In the genomic region with DNA sequence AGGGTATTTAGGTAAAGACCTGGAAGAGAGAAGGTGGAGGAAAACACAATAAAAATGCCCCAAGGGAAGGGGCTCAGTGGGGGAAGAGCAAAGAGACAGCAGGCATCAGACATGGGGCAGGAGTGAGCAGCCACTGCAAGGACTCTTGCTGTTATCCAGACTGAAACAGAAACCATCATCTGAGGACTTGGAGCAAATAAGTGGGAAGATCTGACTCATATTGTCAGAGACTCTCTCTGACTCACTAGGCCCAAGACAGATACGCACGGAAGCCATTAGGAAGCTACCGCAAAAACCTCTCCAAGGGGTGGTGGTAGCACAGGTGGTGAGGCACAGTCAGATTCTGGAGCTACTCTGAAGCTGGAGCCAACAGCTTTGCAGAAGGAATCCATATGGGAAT, we compare ENCODE assay signal across 1 cellular context.
TF ChIP-seq lines count a peak whose summit lies in the region.

No MANE protein-coding gene starts in this region.

TF ChIP-seq in K562, 482 proteins besides CTCF, POLR2A, EP300 and RAD21 (continued from another document):
- TF ChIP-seq, protein P1, sequence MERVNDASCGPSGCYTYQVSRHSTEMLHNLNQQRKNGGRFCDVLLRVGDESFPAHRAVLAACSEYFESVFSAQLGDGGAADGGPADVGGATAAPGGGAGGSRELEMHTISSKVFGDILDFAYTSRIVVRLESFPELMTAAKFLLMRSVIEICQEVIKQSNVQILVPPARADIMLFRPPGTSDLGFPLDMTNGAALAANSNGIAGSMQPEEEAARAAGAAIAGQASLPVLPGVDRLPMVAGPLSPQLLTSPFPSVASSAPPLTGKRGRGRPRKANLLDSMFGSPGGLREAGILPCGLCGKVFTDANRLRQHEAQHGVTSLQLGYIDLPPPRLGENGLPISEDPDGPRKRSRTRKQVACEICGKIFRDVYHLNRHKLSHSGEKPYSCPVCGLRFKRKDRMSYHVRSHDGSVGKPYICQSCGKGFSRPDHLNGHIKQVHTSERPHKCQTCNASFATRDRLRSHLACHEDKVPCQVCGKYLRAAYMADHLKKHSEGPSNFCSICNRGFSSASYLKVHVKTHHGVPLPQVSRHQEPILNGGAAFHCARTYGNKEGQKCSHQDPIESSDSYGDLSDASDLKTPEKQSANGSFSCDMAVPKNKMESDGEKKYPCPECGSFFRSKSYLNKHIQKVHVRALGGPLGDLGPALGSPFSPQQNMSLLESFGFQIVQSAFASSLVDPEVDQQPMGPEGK (CRISPR knock-in tag; IDR thresholded peaks at IDR 0.05; ENCODE audit: borderline replicate concordance), result no peak
- TF ChIP-seq ZNF507 (tag; conservative IDR thresholded peaks at IDR 0.05) (no peak), JUND (IDR thresholded peaks at IDR 0.05; ENCODE audit: borderline replicate concordance, low read depth, low read length) (no peak), JUND (tag; IDR thresholded peaks at IDR 0.05; ENCODE audit: borderline replicate concordance, low read depth, low read length) (peak; percentile 35; the same call in 1 of the 3 replicates), CBFB (CRISPR knock-in tag; IDR thresholded peaks at IDR 0.05) (no peak), ZFPM2 (CRISPR knock-in tag; IDR thresholded peaks at IDR 0.05) (no peak), FOSL1 (tag; conservative IDR thresholded peaks at IDR 0.05) (peak; percentile 98)
- TF ChIP-seq, protein P2, sequence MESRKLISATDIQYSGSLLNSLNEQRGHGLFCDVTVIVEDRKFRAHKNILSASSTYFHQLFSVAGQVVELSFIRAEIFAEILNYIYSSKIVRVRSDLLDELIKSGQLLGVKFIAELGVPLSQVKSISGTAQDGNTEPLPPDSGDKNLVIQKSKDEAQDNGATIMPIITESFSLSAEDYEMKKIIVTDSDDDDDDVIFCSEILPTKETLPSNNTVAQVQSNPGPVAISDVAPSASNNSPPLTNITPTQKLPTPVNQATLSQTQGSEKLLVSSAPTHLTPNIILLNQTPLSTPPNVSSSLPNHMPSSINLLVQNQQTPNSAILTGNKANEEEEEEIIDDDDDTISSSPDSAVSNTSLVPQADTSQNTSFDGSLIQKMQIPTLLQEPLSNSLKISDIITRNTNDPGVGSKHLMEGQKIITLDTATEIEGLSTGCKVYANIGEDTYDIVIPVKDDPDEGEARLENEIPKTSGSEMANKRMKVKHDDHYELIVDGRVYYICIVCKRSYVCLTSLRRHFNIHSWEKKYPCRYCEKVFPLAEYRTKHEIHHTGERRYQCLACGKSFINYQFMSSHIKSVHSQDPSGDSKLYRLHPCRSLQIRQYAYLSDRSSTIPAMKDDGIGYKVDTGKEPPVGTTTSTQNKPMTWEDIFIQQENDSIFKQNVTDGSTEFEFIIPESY (CRISPR knock-in tag; IDR thresholded peaks at IDR 0.05), result peak; percentile 40; the same call in 1 of the 2 replicates
